In the genomic region with DNA sequence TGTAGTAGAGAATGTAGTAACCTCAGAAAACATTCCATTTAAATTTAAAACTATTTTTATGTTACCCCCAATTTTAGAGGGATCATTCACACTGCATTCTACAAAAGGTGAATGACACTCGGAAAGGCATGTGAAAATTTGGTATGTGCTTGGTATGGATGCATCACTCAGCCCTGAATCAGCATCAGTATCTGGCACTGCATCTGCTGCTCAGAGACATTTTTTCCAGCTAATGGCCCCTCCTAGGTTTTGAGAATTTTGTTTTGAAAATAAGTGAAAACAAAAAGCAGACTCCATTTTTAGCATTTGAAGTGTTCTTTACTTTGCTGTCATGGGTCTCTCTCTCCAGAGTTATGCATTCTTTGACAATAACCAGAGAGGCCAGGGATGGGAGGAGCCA, we compare ENCODE assay signal across 21 cellular contexts. TPM values are rescaled to one million over a fixed set of nuclear protein-coding genes. Genes with fewer than 3 reads are reported as not detected.
DNase-seq lines count a peak whose midpoint lies in the region; ATAC-seq, FAIRE-seq and TF ChIP-seq lines count a peak whose summit lies in the region.
"Had no signal": no experiment of that assay in that cellular context is flagged by ENCODE, and none has a peak within 500 bp of the region (broad histone marks: within the 10 kb centered on the region; RNA-seq: fewer than 3 reads in every experiment).

No MANE protein-coding gene starts in this region.

- no peak overlapping the region; the same call in 1 of the 2 replicates for H3K4me3 Mint-ChIP-seq in HFFc6
- H3K4me3 Mint-ChIP-seq in astrocyte (ENCODE audit: unreplicated experiment): no peak overlapping the region
- H3K4me3 Mint-ChIP-seq: CD14-positive monocyte had no signal

- TF ChIP-seq CTCF in HFFc6 (IDR thresholded peaks at IDR 0.05) (no peak), astrocyte (IDR thresholded peaks at IDR 0.05; ENCODE audit: insufficient read depth, low read depth, low read length) (no peak), hepatocyte (IDR thresholded peaks at IDR 0.05; ENCODE audit: poor library complexity) (no peak)

- H3K4me1 Mint-ChIP-seq in HFFc6 (ENCODE audit: low read depth) (peaks cover 28% of the 10 kb centered on the region), astrocyte (ENCODE audit: low read depth, unreplicated experiment) (peaks cover 28% of the 10 kb centered on the region)
- H3K4me1 Mint-ChIP-seq: CD14-positive monocyte had no signal

- H3K9ac ChIP-seq in astrocyte (ENCODE audit: low read length): no peak overlapping the region

- no peak for ATAC-seq in HG03457 (IDR thresholded peaks at IDR 0.05; ENCODE audit: unreplicated experiment)
- ATAC-seq: Panc1 had no signal

- FAIRE-seq in astrocyte (lab: Jason Lieb, UNC): peak; percentile 26
- FAIRE-seq: G401.6, H1 had no signal

- DNase-seq in AG08395 (ENCODE audit: low spot score) (peak; percentile 69), HFFc6 (peak; percentile 45), astrocyte (ENCODE audit: low read depth) (peak; percentile 77), iris pigment epithelial cell (ENCODE audit: low read depth) (peak; percentile 35), hepatocyte (ENCODE audit: low spot score) (no peak), cerebellum (ENCODE audit: low spot score) (no peak), NCI-H2227 treated with DMSO at 0.1 percent for 48 hours (lab: John Stamatoyannopoulos, UW) (no peak)
- DNase-seq: COR-L47, DMS153, NCI-H1105 treated with DMSO at 0.1 percent for 48 hours, NCI-H2029, NCI-H2171 treated with DMSO at 0.1 percent for 48 hours, NCI-H510A, NCI-H82, Right ventricle myocardium superior had no signal

- WGBS in hepatocyte (ENCODE audit: low lambda C conversion rate, missing lambda C conversion rate): 93% methylated on average over 1 of the region's 1 CpG

- H3K4me3 ChIP-seq in astrocyte (ENCODE audit: insufficient read depth, low read depth, low read length): no peak overlapping the region
- H3K4me3 ChIP-seq in hepatocyte: no peak overlapping the region

- H3K27ac ChIP-seq in astrocyte (ENCODE audit: low read depth, low read length): no peak overlapping the region
- no peak overlapping the region for H3K27ac ChIP-seq in hepatocyte
- H3K27ac ChIP-seq: 22Rv1 had no signal

- peak overlapping the region; percentile 67; the same call in 1 of the 2 replicates for H3K27ac Mint-ChIP-seq in HFFc6
- H3K27ac Mint-ChIP-seq in astrocyte (ENCODE audit: unreplicated experiment): no peak overlapping the region
- H3K27ac Mint-ChIP-seq: CD14-positive monocyte had no signal

- H3K79me2 ChIP-seq in astrocyte (ENCODE audit: insufficient read depth, low read length): no peaks in the 10 kb centered on the region
- no peaks in the 10 kb centered on the region for H3K79me2 ChIP-seq in hepatocyte

- H3K36me3 ChIP-seq in astrocyte (ENCODE audit: insufficient read depth, low read length) (no peaks in the 10 kb centered on the region), hepatocyte (replicated peaks; ENCODE audit: insufficient read depth, low read depth) (no peaks in the 10 kb centered on the region)

- H3K9me3 ChIP-seq in astrocyte (ENCODE audit: insufficient read depth, low read depth, low read length) (no peaks in the 10 kb centered on the region), hepatocyte (ENCODE audit: low read depth) (no peaks in the 10 kb centered on the region)

- H3K4me1 ChIP-seq in astrocyte (ENCODE audit: insufficient read depth, low read length): no peaks in the 10 kb centered on the region
- H3K4me1 ChIP-seq in hepatocyte (ENCODE audit: insufficient read depth): peaks cover 8% of the 10 kb centered on the region

- no peaks in the 10 kb centered on the region for H3K9me3 Mint-ChIP-seq in HFFc6
- no peaks in the 10 kb centered on the region for H3K9me3 Mint-ChIP-seq in astrocyte (ENCODE audit: unreplicated experiment)

- H2AFZ ChIP-seq in astrocyte (ENCODE audit: low read depth, low read length) (peak overlapping the region; percentile 44), hepatocyte (no peak overlapping the region)

- H3K27me3 ChIP-seq in astrocyte (ENCODE audit: insufficient read depth, low read length): no peaks in the 10 kb centered on the region
- H3K27me3 ChIP-seq in hepatocyte: no peaks in the 10 kb centered on the region

- H3K27me3 Mint-ChIP-seq in HFFc6 (ENCODE audit: insufficient read depth): peaks cover 3% of the 10 kb centered on the region; the same call in 1 of the 2 replicates
- no peaks in the 10 kb centered on the region for H3K27me3 Mint-ChIP-seq in astrocyte (ENCODE audit: low read depth, unreplicated experiment)

- H3K4me2 ChIP-seq in astrocyte (ENCODE audit: low read length): peak overlapping the region; percentile 15
- H3K4me2 ChIP-seq in hepatocyte: no peak overlapping the region

- no peaks in the 10 kb centered on the region for H3K9me2 ChIP-seq in hepatocyte (replicated peaks; ENCODE audit: insufficient read depth)

- no peaks in the 10 kb centered on the region for H4K20me1 ChIP-seq in astrocyte (ENCODE audit: insufficient read depth, low read length)
- H4K20me1 ChIP-seq in hepatocyte (ENCODE audit: insufficient read depth, poor library complexity, severe bottlenecking): no peaks in the 10 kb centered on the region

- H3K36me3 Mint-ChIP-seq in HFFc6 (ENCODE audit: low read depth): no peaks in the 10 kb centered on the region
- H3K36me3 Mint-ChIP-seq in astrocyte (ENCODE audit: low read depth, unreplicated experiment): no peaks in the 10 kb centered on the region
- H3K36me3 Mint-ChIP-seq: CD14-positive monocyte had no signal

RNA-seq across cellular contexts. Expression of a gene that starts 15.6 kb away (rescaled TPM):
- 10 to 100 TPM; 41.5 to 49.7 (median 45.5) TPM for total RNA-seq in HFFc6 (2021; fragmentation: NEBNext Ultra II Directional; extraction: Animal tissue kit (Norgen Biotek cat#: 25700))
- total RNA-seq in astrocyte: 94.3 and 105 TPM in 2 replicates
- total RNA-seq in hepatocyte: 54.7 and 55.8 TPM in 2 replicates
- 40.5 and 40.6 TPM in 2 replicates for polyA plus RNA-seq in hepatocyte
- total RNA-seq in cerebellum: 11.8 TPM
- polyA plus RNA-seq: CD14-positive monocyte had no signal

Comparison
In these comparisons a context has a peak if more than half of its experiments do, and no peak if none do; other contexts are left out.
1. DNase-seq: peak in AG08395 (single experiment), HFFc6 (single experiment), astrocyte (single experiment) and iris pigment epithelial cell (single experiment); none in hepatocyte (single experiment), cerebellum (single experiment) and NCI-H2227 treated with DMSO at 0.1 percent for 48 hours (single experiment).